28 cellular contexts compared by ENCODE assay signal in genomic region chr9:4926239-4926638, GRCh38.
"Had no signal": no experiment of that assay in that cellular context is flagged by ENCODE, and none has a peak within 500 bp of the region (broad histone marks: within the 10 kb centered on the region; RNA-seq: fewer than 3 reads in every experiment).

No MANE protein-coding gene starts in this region.

- H3K27me3 Mint-ChIP-seq: activated naive CD4-positive, alpha-beta T cell treated with anti-CD3 and anti-CD28 coated beads, Interleukin-2, amount 50 U/mL, for 24 hours; activated naive CD8-positive, alpha-beta T cell treated with anti-CD3 and anti-CD28 coated beads, Interleukin-2, amount 10 ng/mL, durations not matched to agents 7 days and 5 days; central memory CD8-positive, alpha-beta T cell had no signal

- H3K4me1 Mint-ChIP-seq: central memory CD8-positive, alpha-beta T cell had no signal

- DNase-seq: activated CD4-positive, alpha-beta T cell treated with anti-CD3 and anti-CD28 coated beads, Interleukin-2, amount 10 ng/mL, durations not matched to agents 7 days and 5 days; activated CD4-positive, alpha-beta T cell treated with anti-CD3 and anti-CD28 coated beads, Interleukin-2, amount 50 U/mL, for 48 hours; activated CD8-positive, alpha-beta T cell treated with anti-CD3 and anti-CD28 coated beads, Interleukin-2, amount 10 ng/mL, durations not matched to agents 7 days and 5 days; activated gamma-delta T cell; activated naive CD4-positive, alpha-beta T cell treated with Interleukin-2 at 50 U/mL for 16 hours; activated naive CD8-positive, alpha-beta T cell treated with anti-CD3 and anti-CD28 coated beads, Interleukin-2, amount 10 ng/mL, durations not matched to agents 7 days and 5 days; amygdala; IMR-90; Karpas-422; KBM-7; NCI-H1105; NCI-H1417 treated with DMSO at 0.1 percent for 48 hours; NCI-H187 treated with DMSO at 0.1 percent for 48 hours; NCI-H2081 treated with DMSO at 0.1 percent for 48 hours; NCI-H226; NCI-H446 treated with DMSO at 0.1 percent for 48 hours; NCI-H524 treated with DMSO at 0.1 percent for 48 hours; PC-3; Peyer's patch; RPMI8226; SJCRH30; T1000; WERI-Rb-1 had no signal

- H3K27ac ChIP-seq: Peyer's patch, SJCRH30, WERI-Rb-1 had no signal

- FAIRE-seq: TTC549 had no signal

- H3K4me1 ChIP-seq: Peyer's patch, SJCRH30 had no signal

- H3K36me3 ChIP-seq: ascending aorta, cardiac muscle cell, Peyer's patch, SJCRH30, WERI-Rb-1 had no signal

- H3K4me3 Mint-ChIP-seq: activated CD4-positive, alpha-beta T cell treated with anti-CD3 and anti-CD28 coated beads, Interleukin-2, amount 10 ng/mL, durations not matched to agents 7 days and 5 days; activated CD8-positive, alpha-beta T cell treated with anti-CD3 and anti-CD28 coated beads, Interleukin-2, amount 10 ng/mL, durations not matched to agents 7 days and 5 days; activated naive CD4-positive, alpha-beta T cell treated with anti-CD3 and anti-CD28 coated beads, Interleukin-2, amount 50 U/mL, for 24 hours; activated naive CD8-positive, alpha-beta T cell treated with anti-CD3 and anti-CD28 coated beads, Interleukin-2, amount 10 ng/mL, durations not matched to agents 7 days and 5 days; central memory CD8-positive, alpha-beta T cell had no signal

- H3K4me3 ChIP-seq: ascending aorta, cardiac muscle cell, Peyer's patch, SJCRH30 had no signal

- H3K27me3 ChIP-seq: ascending aorta, cardiac muscle cell, Peyer's patch, SJCRH30 had no signal

- H3K9me3 Mint-ChIP-seq: activated naive CD4-positive, alpha-beta T cell treated with anti-CD3 and anti-CD28 coated beads, Interleukin-2, amount 50 U/mL, for 24 hours; central memory CD8-positive, alpha-beta T cell had no signal

- H3K27ac Mint-ChIP-seq: activated CD4-positive, alpha-beta T cell treated with anti-CD3 and anti-CD28 coated beads, Interleukin-2, amount 10 ng/mL, durations not matched to agents 7 days and 5 days; activated CD8-positive, alpha-beta T cell treated with anti-CD3 and anti-CD28 coated beads, Interleukin-2, amount 10 ng/mL, durations not matched to agents 7 days and 5 days; activated naive CD8-positive, alpha-beta T cell treated with anti-CD3 and anti-CD28 coated beads, Interleukin-2, amount 10 ng/mL, durations not matched to agents 7 days and 5 days had no signal

- ATAC-seq: activated CD8-positive, alpha-beta T cell treated with anti-CD3 and anti-CD28 coated beads, Interleukin-2, amount 10 ng/mL, durations not matched to agents 7 days and 5 days; PC-3 had no signal

- H3K9me3 ChIP-seq: ascending aorta, Peyer's patch, SJCRH30 had no signal
